15 cellular contexts compared by ENCODE assay signal in genomic region chr21:45577806-45578801, GRCh38. TPM values are rescaled to one million over a fixed set of nuclear protein-coding genes. Genes with fewer than 3 reads are reported as not detected.
DNase-seq lines count a peak whose midpoint lies in the region; ATAC-seq and TF ChIP-seq lines count a peak whose summit lies in the region.
"Had no signal": no experiment of that assay in that cellular context is flagged by ENCODE, and none has a peak within 500 bp of the region (broad histone marks: within the 10 kb centered on the region; RNA-seq: fewer than 3 reads in every experiment).

No MANE protein-coding gene starts in this region.

- H3K9me3 Mint-ChIP-seq in activated CD4-positive, alpha-beta T cell treated with anti-CD3 and anti-CD28 coated beads, Interleukin-2, amount 10 ng/mL, durations not matched to agents 24 days and 14 days = peaks cover 3% of the 10 kb centered on the region

- H3K36me3 ChIP-seq in spleen (no peaks in the 10 kb centered on the region), esophagus muscularis mucosa (no peaks in the 10 kb centered on the region)

- peaks cover 5% of the 10 kb centered on the region for H3K27me3 Mint-ChIP-seq in activated CD4-positive, alpha-beta T cell treated with anti-CD3 and anti-CD28 coated beads, Interleukin-2, amount 10 ng/mL, durations not matched to agents 24 days and 14 days

- H3K4me3 Mint-ChIP-seq in activated CD4-positive, alpha-beta T cell treated with anti-CD3 and anti-CD28 coated beads, Interleukin-2, amount 10 ng/mL, durations not matched to agents 24 days and 14 days = no peak overlapping the region
- H3K4me3 Mint-ChIP-seq: mesothelial cell of epicardium had no signal

- intact Hi-C loops in activated CD4-positive, alpha-beta T cell treated with anti-CD3 and anti-CD28 coated beads, Interleukin-2, amount 10 ng/mL, durations not matched to agents 24 days and 14 days (cut with micrococcal nuclease) = no loop called here
- intact Hi-C loops in spleen (cut with DNase I; ENCODE audit: low total_unique reads) (no loop called here), esophagus muscularis mucosa (cut with DNase I) (no loop called here)

- H3K27ac Mint-ChIP-seq in activated CD4-positive, alpha-beta T cell treated with anti-CD3 and anti-CD28 coated beads, Interleukin-2, amount 10 ng/mL, durations not matched to agents 24 days and 14 days = no peak overlapping the region
- H3K27ac Mint-ChIP-seq: mesothelial cell of epicardium had no signal

- ATAC-seq in GM19467 (IDR thresholded peaks at IDR 0.05; ENCODE audit: unreplicated experiment) (no peak), GM18517 (IDR thresholded peaks at IDR 0.05; ENCODE audit: unreplicated experiment) (no peak)

- TF ChIP-seq POLR2A in spleen (IDR thresholded peaks at IDR 0.05) = no peak
- no peak for TF ChIP-seq POLR2A in esophagus muscularis mucosa (IDR thresholded peaks at IDR 0.05; ENCODE audit: low read depth)

- TF ChIP-seq EP300 in esophagus muscularis mucosa (IDR thresholded peaks at IDR 0.05) = no peak

- H3K9me3 ChIP-seq in spleen (peaks cover 0 to 7% (median 4%) of the 10 kb centered on the region in 8 donors), esophagus muscularis mucosa (no peaks in the 10 kb centered on the region)

- H3K36me3 Mint-ChIP-seq in activated CD4-positive, alpha-beta T cell treated with anti-CD3 and anti-CD28 coated beads, Interleukin-2, amount 10 ng/mL, durations not matched to agents 24 days and 14 days (ENCODE audit: low read depth) = no peaks in the 10 kb centered on the region
- H3K36me3 Mint-ChIP-seq: mesothelial cell of epicardium had no signal

- H3K4me1 ChIP-seq in spleen = no peaks in the 10 kb centered on the region
- no peaks in the 10 kb centered on the region for H3K4me1 ChIP-seq in esophagus muscularis mucosa
- H3K4me1 ChIP-seq: parathyroid adenoma had no signal

- 82 to 92% (median 84%) methylated on average over 32 to 33 of the region's 33 CpGs for WGBS in spleen, 5 donors
- WGBS in esophagus muscularis mucosa = 79% methylated on average over 14 of the region's 33 CpGs

- no peaks in the 10 kb centered on the region for H3K4me1 Mint-ChIP-seq in activated CD4-positive, alpha-beta T cell treated with anti-CD3 and anti-CD28 coated beads, Interleukin-2, amount 10 ng/mL, durations not matched to agents 24 days and 14 days
- H3K4me1 Mint-ChIP-seq: mesothelial cell of epicardium had no signal

- no peak overlapping the region for H3K27ac ChIP-seq in spleen
- H3K27ac ChIP-seq in esophagus muscularis mucosa (replicated peaks in 1 of 4) = no peak overlapping the region
- H3K27ac ChIP-seq: parathyroid adenoma had no signal

- TF ChIP-seq CTCF in spleen (IDR thresholded peaks at IDR 0.05 in 8 of 11, conservative IDR thresholded peaks at IDR 0.05 in 3 of 11) (no peak), esophagus muscularis mucosa (IDR thresholded peaks at IDR 0.05) (no peak)

- H3K27me3 ChIP-seq in spleen (replicated peaks in 1 of 7) = peaks cover 0 to 70% (median 0%) of the 10 kb centered on the region in 7 donors
- H3K27me3 ChIP-seq in esophagus muscularis mucosa = peaks cover 0 to 57% (median 0%) of the 10 kb centered on the region in 4 donors

- H3K4me3 ChIP-seq in spleen (no peak overlapping the region), esophagus muscularis mucosa (no peak overlapping the region)

- DNase-seq in activated CD4-positive, alpha-beta T cell treated with anti-CD3 and anti-CD28 coated beads for 1 hour = peak; percentile 7
- no peak for DNase-seq in activated CD4-positive, alpha-beta T cell treated with anti-CD3 and anti-CD28 coated beads, Interleukin-2, amount 10 ng/mL, durations not matched to agents 24 days and 14 days
- DNase-seq in NCI-H128 (lab: John Stamatoyannopoulos, UW; ENCODE audit: unreplicated experiment) = peak; percentile 30
- peak; percentile 75 for DNase-seq in SW480 (ENCODE audit: low spot score)
- DNase-seq in spleen = peak; percentile 64
- no peak for DNase-seq in esophagus muscularis mucosa (ENCODE audit: extremely low spot score)
- DNase-seq: ACHN, activated T-cell treated with anti-CD3 and anti-CD28 coated beads for 4 hours, KBM-7, NCI-H2029 treated with DMSO at 0.1 percent for 48 hours, trophoblast cell had no signal

RNA-seq across cellular contexts. Expression of gene SLC19A1, which starts 35.9 kb away (rescaled TPM):
- total RNA-seq in activated CD4-positive, alpha-beta T cell treated with anti-CD3 and anti-CD28 coated beads, Interleukin-2, amount 10 ng/mL, durations not matched to agents 24 days and 14 days = 100 and 102 TPM in 2 replicates
- total RNA-seq in spleen = 10 to 100 TPM; 21.6 to 52.8 (median 35.0) TPM
- 10 to 100 TPM in 2 of 3 donors, 1 to 10 TPM in 1; 7.5 to 17.6 (median 13.3) TPM for polyA plus RNA-seq in spleen
- 10 to 100 TPM in 1 of 4 donors, 1 to 10 TPM in 3; 2.8 to 10.0 (median 6.6) TPM for total RNA-seq in esophagus muscularis mucosa

Comparison
In these comparisons a context has a peak if more than half of its experiments do, and no peak if none do; other contexts are left out.
1. DNase-seq: peak in activated CD4-positive, alpha-beta T cell treated with anti-CD3 and anti-CD28 coated beads for 1 hour (single experiment), NCI-H128 (single experiment), SW480 (single experiment) and spleen (single experiment); none in activated CD4-positive, alpha-beta T cell treated with anti-CD3 and anti-CD28 coated beads, Interleukin-2, amount 10 ng/mL, durations not matched to agents 24 days and 14 days (single experiment) and esophagus muscularis mucosa (single experiment).